Comparison of ENCODE assay signal across 14 cellular contexts in genomic region chr13:88068975-88069374, GRCh38.
DNase-seq lines count a peak whose midpoint lies in the region; ATAC-seq, FAIRE-seq and TF ChIP-seq lines count a peak whose summit lies in the region.
"Had no signal": no experiment of that assay in that cellular context is flagged by ENCODE, and none has a peak within 500 bp of the region (broad histone marks: within the 10 kb centered on the region; RNA-seq: fewer than 3 reads in every experiment).

No MANE protein-coding gene starts in this region.

- TF ChIP-seq EP300 in GM12878 (IDR thresholded peaks at IDR 0.05; ENCODE audit: borderline replicate concordance in 1 of 2, control insufficient read depth in 1 of 2, low read depth in 2 of 2, low read length in 2 of 2) (no peak), sigmoid colon (IDR thresholded peaks at IDR 0.05) (no peak)

- SMC1A ChIA-PET in GM12878 (lab: Charles Lee; ENCODE audit: uncharacterized antibody, unreplicated experiment): interaction anchor here (1.0 to 1.7 kb wide), 2 partner anchors 995 to 998 kb away, joined by 4 read pairs; no protein-coding TSS in a partner anchor

- H3K4me1 ChIP-seq in GM12878 (ENCODE audit: control insufficient read depth, insufficient read depth, low read length): no peaks in the 10 kb centered on the region
- H3K4me1 ChIP-seq in sigmoid colon: no peaks in the 10 kb centered on the region
- H3K4me1 ChIP-seq: adrenal gland had no signal

- H3K9me3 ChIP-seq in GM12878 (replicated peaks; ENCODE audit: control insufficient read depth, insufficient read depth, low read length) (no peaks in the 10 kb centered on the region), sigmoid colon (no peaks in the 10 kb centered on the region)

- H3K27me3 ChIP-seq in GM12878 (replicated peaks in 1 of 2; ENCODE audit: control insufficient read depth in 2 of 2, insufficient read depth in 2 of 2, low read length in 1 of 2) (no peaks in the 10 kb centered on the region), sigmoid colon (no peaks in the 10 kb centered on the region)
- H3K27me3 ChIP-seq: adrenal gland had no signal

- H3K4me2 ChIP-seq in GM12878 (ENCODE audit: control insufficient read depth, insufficient read depth): no peak overlapping the region

- FAIRE-seq in GM12878 (lab: Jason Lieb, UNC): no peak

- no peak overlapping the region for H3K4me3 ChIP-seq in LNCaP clone FGC (ENCODE audit: low read depth, low read length)
- no peak overlapping the region for H3K4me3 ChIP-seq in GM12878
- no peak overlapping the region for H3K4me3 ChIP-seq in sigmoid colon
- H3K4me3 ChIP-seq: adrenal gland had no signal

- H3K36me3 Mint-ChIP-seq in activated CD4-positive, alpha-beta T cell treated with anti-CD3 and anti-CD28 coated beads, Interleukin-2, amount 10 ng/mL, durations not matched to agents 24 days and 14 days (ENCODE audit: low read depth): no peaks in the 10 kb centered on the region
- H3K36me3 Mint-ChIP-seq in naive thymus-derived CD8-positive, alpha-beta T cell: peaks cover 0 to 2% (median 0%) of the 10 kb centered on the region in 3 donors
- H3K36me3 Mint-ChIP-seq: immature natural killer cell had no signal

- H3K4me1 Mint-ChIP-seq in activated CD4-positive, alpha-beta T cell treated with anti-CD3 and anti-CD28 coated beads, Interleukin-2, amount 10 ng/mL, durations not matched to agents 24 days and 14 days: no peaks in the 10 kb centered on the region
- no peaks in the 10 kb centered on the region for H3K4me1 Mint-ChIP-seq in naive thymus-derived CD8-positive, alpha-beta T cell

- ATAC-seq in GM12878: peak; percentile 60
- ATAC-seq in naive thymus-derived CD8-positive, alpha-beta T cell: no peak

- RAD21 ChIA-PET in GM12878 (lab: Charles Lee; ENCODE audit: unreplicated experiment): no interaction called here

- in situ Hi-C loops in GM12878 (cut with MboI): no loop called here

- POLR2A ChIA-PET in GM12878 (lab: Charles Lee): no interaction called here
- POLR2A ChIA-PET in naive thymus-derived CD8-positive, alpha-beta T cell (lab: Charles Lee): no interaction called here

- H3K27ac ChIP-seq in GM12878 (ENCODE audit: control insufficient read depth, insufficient read depth): no peak overlapping the region
- no peak overlapping the region for H3K27ac ChIP-seq in sigmoid colon
- H3K27ac ChIP-seq: adrenal gland had no signal

- no TSS peak for BruUV-seq in GM12878 (replicated peaks; lab: Mats Ljungman, UMichigan)

- no peak overlapping the region for H3K27ac Mint-ChIP-seq in activated CD4-positive, alpha-beta T cell treated with anti-CD3 and anti-CD28 coated beads, Interleukin-2, amount 10 ng/mL, durations not matched to agents 24 days and 14 days
- H3K27ac Mint-ChIP-seq in naive thymus-derived CD8-positive, alpha-beta T cell: no peak overlapping the region
- H3K27ac Mint-ChIP-seq: HFFc6, immature natural killer cell had no signal

- H3K79me2 ChIP-seq in GM12878 (ENCODE audit: control insufficient read depth, insufficient read depth, low read length): no peaks in the 10 kb centered on the region

- H3K9ac ChIP-seq in GM12878 (ENCODE audit: control insufficient read depth, insufficient read depth, low read length): no peak overlapping the region

- no peak for TF ChIP-seq POLR2A in GM12878 (IDR thresholded peaks at IDR 0.05; ENCODE audit: low read depth, low read length)
- no peak for TF ChIP-seq POLR2A in sigmoid colon (IDR thresholded peaks at IDR 0.05)

- H3K9me3 Mint-ChIP-seq in activated CD4-positive, alpha-beta T cell treated with anti-CD3 and anti-CD28 coated beads, Interleukin-2, amount 10 ng/mL, durations not matched to agents 24 days and 14 days: no peaks in the 10 kb centered on the region
- H3K9me3 Mint-ChIP-seq in naive thymus-derived CD8-positive, alpha-beta T cell: peaks cover 0 to 17% (median 5%) of the 10 kb centered on the region in 9 donors
- H3K9me3 Mint-ChIP-seq: immature natural killer cell had no signal

- H4K20me1 ChIP-seq in GM12878 (ENCODE audit: control insufficient read depth, insufficient read depth): no peaks in the 10 kb centered on the region

- DNase-seq in activated CD4-positive, alpha-beta T cell treated with anti-CD3 and anti-CD28 coated beads for 48 hours: peak; percentile 33
- no peak for DNase-seq in activated CD4-positive, alpha-beta T cell treated with anti-CD3 and anti-CD28 coated beads, Interleukin-2, amount 10 ng/mL, durations not matched to agents 24 days and 14 days
- DNase-seq in LNCaP clone FGC (ENCODE audit: low read depth) (no peak), GM12878 (ENCODE audit: low read depth, low spot score) (no peak), sigmoid colon (peak; percentile 35), nucleus accumbens (lab: John Stamatoyannopoulos, UW) (no peak)
- no peak for DNase-seq in stimulated activated CD4-positive, alpha-beta T cell treated with anti-CD3 and anti-CD28 coated beads, Interleukin-4, amount 100 ng/mL, for 24 hours
- no peak for DNase-seq in naive thymus-derived CD8-positive, alpha-beta T cell
- DNase-seq: adrenal gland; AML-193; EL; HFFc6; immature natural killer cell; stimulated activated naive CD4-positive, alpha-beta T cell treated with Interleukin-2 at 50 U/mL for 16 hours had no signal

- 0 out of 2 replicates have a peak, but pooled peaks have one; percentile 15 for TF ChIP-seq CTCF in LNCaP clone FGC (IDR thresholded peaks at IDR 0.05; ENCODE audit: control insufficient read depth, extremely low read depth, insufficient read depth)
- TF ChIP-seq CTCF in GM12878 (IDR thresholded peaks at IDR 0.05 in 2 of 3, conservative IDR thresholded peaks at IDR 0.05 in 1 of 3; ENCODE audit: control insufficient read depth in 2 of 3, extremely low read depth in 1 of 3, insufficient read depth in 1 of 3, low read depth in 3 of 3, low read length in 3 of 3): peak in 1 of 3 experiments; percentile 10; a peak in 1 of 6 replicates
- no peak for TF ChIP-seq CTCF in sigmoid colon (IDR thresholded peaks at IDR 0.05)

- 62% methylated on average over 11 of the region's 11 CpGs for WGBS in GM12878 (ENCODE audit: insufficient coverage, insufficient replicate concordance, low lambda C conversion rate, missing lambda C conversion rate)
- WGBS in sigmoid colon, 2 donors: 89 to 92% methylated on average over 11 of the region's 11 CpGs

- intact Hi-C loops in activated CD4-positive, alpha-beta T cell treated with anti-CD3 and anti-CD28 coated beads, Interleukin-2, amount 10 ng/mL, durations not matched to agents 24 days and 14 days (cut with micrococcal nuclease): no loop called here
- intact Hi-C loops in GM12878 (cut with micrococcal nuclease; ENCODE audit: unreplicated experiment) (loop anchor here (5.0 kb wide), 1 partner anchor 998 kb away; no protein-coding TSS in a partner anchor), sigmoid colon (cut with DNase I) (no loop called here)

- H3K36me3 ChIP-seq in GM12878 (ENCODE audit: control insufficient read depth in 2 of 2, insufficient read depth in 2 of 2, low read length in 1 of 2): no peaks in the 10 kb centered on the region
- H3K36me3 ChIP-seq in sigmoid colon: no peaks in the 10 kb centered on the region
- H3K36me3 ChIP-seq: adrenal gland had no signal

- CTCF ChIA-PET in GM12878 (lab: Yijun Ruan, JAX): interaction anchor here (1.4 to 2.1 kb wide), 2 partner anchors 10 to 16 kb away, joined by 4 to 10 read pairs; no protein-coding TSS in a partner anchor

- H3K27me3 Mint-ChIP-seq in activated CD4-positive, alpha-beta T cell treated with anti-CD3 and anti-CD28 coated beads, Interleukin-2, amount 10 ng/mL, durations not matched to agents 24 days and 14 days: no peaks in the 10 kb centered on the region
- no peaks in the 10 kb centered on the region for H3K27me3 Mint-ChIP-seq in naive thymus-derived CD8-positive, alpha-beta T cell

- no peak overlapping the region for H3K4me3 Mint-ChIP-seq in activated CD4-positive, alpha-beta T cell treated with anti-CD3 and anti-CD28 coated beads, Interleukin-2, amount 10 ng/mL, durations not matched to agents 24 days and 14 days
- no peak overlapping the region for H3K4me3 Mint-ChIP-seq in naive thymus-derived CD8-positive, alpha-beta T cell
- H3K4me3 Mint-ChIP-seq: HFFc6, immature natural killer cell had no signal

- no peak overlapping the region for H2AFZ ChIP-seq in GM12878 (ENCODE audit: control insufficient read depth, low read depth, low read length)

- no peak for TF ChIP-seq RAD21 in GM12878 (IDR thresholded peaks at IDR 0.05; ENCODE audit: insufficient read depth, low read depth, low read length)

TF ChIP-seq in GM12878, 131 proteins besides CTCF, POLR2A, EP300 and RAD21:
- no peak for TF ChIP-seq SP1 (IDR thresholded peaks at IDR 0.05; ENCODE audit: low read depth, low read length)
- no peak for TF ChIP-seq NRF1 (conservative IDR thresholded peaks at IDR 0.05; ENCODE audit: low read depth, low read length)
- TF ChIP-seq HDAC6 (IDR thresholded peaks at IDR 0.05; ENCODE audit: unreplicated experiment): no peak
TF ChIP-seq in GM12878: peak in this region for 0.

Comparison
In these comparisons a context has a peak if more than half of its experiments do, and no peak if none do; other contexts are left out.
1. DNase-seq: peak in activated CD4-positive, alpha-beta T cell treated with anti-CD3 and anti-CD28 coated beads for 48 hours (single experiment) and sigmoid colon (single experiment); none in activated CD4-positive, alpha-beta T cell treated with anti-CD3 and anti-CD28 coated beads, Interleukin-2, amount 10 ng/mL, durations not matched to agents 24 days and 14 days (single experiment), LNCaP clone FGC (single experiment), GM12878 (single experiment), nucleus accumbens (0 of 56), stimulated activated CD4-positive, alpha-beta T cell treated with anti-CD3 and anti-CD28 coated beads, Interleukin-4, amount 100 ng/mL, for 24 hours (single experiment) and naive thymus-derived CD8-positive, alpha-beta T cell (0 of 10).